ENCODE assay signal across 15 cellular contexts in genomic region chr15:67768592-67768991, GRCh38. TPM values are rescaled to one million over a fixed set of nuclear protein-coding genes. Genes with fewer than 3 reads are reported as not detected.
"Had no signal": no experiment of that assay in that cellular context is flagged by ENCODE, and none has a peak within 500 bp of the region (broad histone marks: within the 10 kb centered on the region; RNA-seq: fewer than 3 reads in every experiment).

No MANE protein-coding gene starts in this region.

- H3K27me3 Mint-ChIP-seq: naive thymus-derived CD4-positive, alpha-beta T cell had no signal

- DNase-seq: dorsolateral prefrontal cortex; effector CD8-positive, alpha-beta T cell; foreskin melanocyte; heart left ventricle; hippocampal formation; mesendoderm; naive thymus-derived CD4-positive, alpha-beta T cell; posterior cingulate gyrus; stimulated activated CD4-positive, alpha-beta T cell treated with anti-CD3 and anti-CD28 coated beads, Interleukin-12 subunit alpha, Interleukin-12 subunit beta, amount 100 ng/mL, for 4 hours; stimulated activated naive CD4-positive, alpha-beta T cell; trophoblast cell had no signal

- H3K4me3 ChIP-seq: coronary artery, dorsolateral prefrontal cortex, heart left ventricle had no signal

- H3K27ac ChIP-seq: coronary artery, dorsolateral prefrontal cortex, heart left ventricle, neutrophil had no signal

- H3K9me3 ChIP-seq: heart left ventricle, neutrophil had no signal

- H3K36me3 ChIP-seq: neutrophil had no signal

- H3K27ac Mint-ChIP-seq: naive thymus-derived CD4-positive, alpha-beta T cell had no signal

- ATAC-seq: heart left ventricle; naive thymus-derived CD4-positive, alpha-beta T cell; sciatic nerve had no signal

- H3K4me3 Mint-ChIP-seq: naive thymus-derived CD4-positive, alpha-beta T cell had no signal

- H3K9me3 Mint-ChIP-seq: naive thymus-derived CD4-positive, alpha-beta T cell had no signal

- H3K27me3 ChIP-seq: dorsolateral prefrontal cortex, heart left ventricle, neutrophil had no signal

RNA-seq across cellular contexts. Expression of gene SKOR1, which starts 56.7 kb away (rescaled TPM):
- total RNA-seq: kidney epithelial cell had no signal
- polyA plus RNA-seq: naive thymus-derived CD4-positive, alpha-beta T cell had no signal
